1 cellular context compared by ENCODE assay signal in genomic region chr1:227562923-227563318, GRCh38.
TF ChIP-seq lines count a peak whose summit lies in the region.

No MANE protein-coding gene starts in this region.

TF ChIP-seq in GM23338, 12 proteins besides CTCF, POLR2A, EP300 and RAD21 (continued from another document):
- no peak for TF ChIP-seq ZNF462 (CRISPR knock-in tag; IDR thresholded peaks at IDR 0.05)
- TF ChIP-seq CREB1 (CRISPR knock-in tag; IDR thresholded peaks at IDR 0.05; ENCODE audit: low read depth) = no peak
- TF ChIP-seq ETS1 (IDR thresholded peaks at IDR 0.05) = no peak
